ENCODE assay signal across 8 cellular contexts in the genomic region with DNA sequence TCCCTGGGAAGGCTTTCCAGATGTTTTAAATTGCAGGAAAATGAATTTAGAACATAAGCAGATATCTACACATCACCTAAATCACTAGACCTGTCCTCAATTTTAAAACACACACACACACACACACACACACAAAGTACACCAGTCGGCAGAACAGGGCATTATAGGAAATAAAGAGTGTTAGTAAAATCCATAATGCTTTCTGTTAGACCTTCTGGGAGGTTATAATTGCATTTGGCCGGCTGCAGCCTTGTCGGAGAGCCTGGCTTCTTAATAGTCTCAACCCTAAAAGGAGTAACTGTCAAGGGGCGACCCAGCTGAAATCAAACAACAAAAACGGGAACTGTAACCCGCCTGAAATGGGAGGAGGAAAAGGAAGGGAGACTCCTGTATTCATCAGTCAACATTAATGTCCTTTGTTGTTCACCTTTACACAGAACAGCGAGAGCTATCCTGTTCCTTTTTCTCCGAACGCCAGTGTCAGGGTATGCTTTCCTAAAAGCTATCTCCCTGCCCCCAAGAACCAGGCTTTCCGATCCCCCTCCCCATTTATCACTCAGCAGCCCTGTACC. TPM values are rescaled to one million over a fixed set of nuclear protein-coding genes. Genes with fewer than 3 reads are reported as not detected.
DNase-seq lines count a peak whose midpoint lies in the region; ATAC-seq and TF ChIP-seq lines count a peak whose summit lies in the region.

No MANE protein-coding gene starts in this region.

- POLR2A ChIA-PET in A673 (lab: Charles Lee; ENCODE audit: low non-redundant PET) = interaction anchor here (0.7 kb wide), 1 partner anchor 119 kb away, joined by 3 read pairs; no protein-coding TSS in a partner anchor

- H3K4me3 ChIP-seq in A673 (ENCODE audit: low read depth, low read length, poor library complexity, severe bottlenecking) (peak overlapping the region; percentile 96), GM12864 (ENCODE audit: low read depth, low read length) (peak overlapping the region; percentile 98), mesodermal cell (ENCODE audit: extremely low read depth, insufficient read depth, low read length, poor library complexity, severe bottlenecking) (peak overlapping the region; percentile 98)

- H3K9me3 ChIP-seq in A673 (ENCODE audit: low read depth, low read length, poor library complexity, severe bottlenecking) (no peaks in the 10 kb centered on the region), mesodermal cell (ENCODE audit: control insufficient read depth, low read length) (no peaks in the 10 kb centered on the region)

- peak overlapping the region; percentile 79 for H3K27ac ChIP-seq in A673 (ENCODE audit: low read depth, low read length, poor library complexity, severe bottlenecking)
- H3K27ac ChIP-seq in cingulate gyrus (ENCODE audit: low read depth, low read length) = peak overlapping the region; percentile 94
- peak overlapping the region; percentile 87 for H3K27ac ChIP-seq in mesodermal cell (ENCODE audit: low read depth, low read length, severe bottlenecking)

- H3K36me3 ChIP-seq in A673 (ENCODE audit: insufficient read depth, low read length, poor library complexity, severe bottlenecking) (no peaks in the 10 kb centered on the region), mesodermal cell (ENCODE audit: control insufficient read depth, insufficient read depth, low read length) (no peaks in the 10 kb centered on the region)

- CTCF ChIA-PET in A673 (lab: Charles Lee) = no interaction called here

- intact Hi-C loops in A673 (cut with micrococcal nuclease; ENCODE audit: unreplicated experiment) = loop anchor here (5.0 to 10.0 kb wide), 3 partner anchors 123 to 453 kb away; no protein-coding TSS in a partner anchor

- 0% methylated on average over 3 to 7 of the region's 10 CpGs for WGBS in mesodermal cell (ENCODE audit: insufficient coverage in 2 of 2), 2 experiments

- H3K4me1 ChIP-seq in A673 (ENCODE audit: insufficient read depth, low read length, poor library complexity, severe bottlenecking) = peaks cover 24% of the 10 kb centered on the region
- H3K4me1 ChIP-seq in mesodermal cell (ENCODE audit: control insufficient read depth, insufficient read depth, low read length, poor library complexity, severe bottlenecking) = peaks cover 5% of the 10 kb centered on the region

- TF ChIP-seq CTCF in A673 (conservative IDR thresholded peaks at IDR 0.05; ENCODE audit: low read depth, low read length) (no peak), GM12864 (IDR thresholded peaks at IDR 0.05; ENCODE audit: low read depth, low read length, missing control alignments) (no peak)

- ATAC-seq in HG02973 (IDR thresholded peaks at IDR 0.05; ENCODE audit: unreplicated experiment) (no peak), HG03280 (IDR thresholded peaks at IDR 0.05; ENCODE audit: unreplicated experiment) (no peak)

- no TSS peak for BruUV-seq in A673 (replicated peaks; lab: Mats Ljungman, UMichigan)

- no peak for DNase-seq in A673 (ENCODE audit: low spot score)
- DNase-seq in GM12864 (ENCODE audit: low read depth) = no peak
- DNase-seq in RKO (ENCODE audit: low spot score) = peak; percentile 67
- no peak for DNase-seq in activated CD8-positive, alpha-beta memory T cell treated with anti-CD3 and anti-CD28 coated beads for 24 hours

- H3K27me3 ChIP-seq in A673 (replicated peaks; ENCODE audit: insufficient read depth, low read depth, low read length, poor library complexity) = no peaks in the 10 kb centered on the region

RNA-seq across cellular contexts. Expression of a gene that starts 1.3 kb away (rescaled TPM):
- 21.0 and 28.5 TPM in 2 replicates for total RNA-seq in A673 (2021)
- polyA plus RNA-seq in mesodermal cell (2013, experiment 1 of 2) = 39.2 TPM
- 36.4 TPM for polyA plus RNA-seq in mesodermal cell (2013, experiment 2 of 2)

RNA-seq across cellular contexts. Expression of a gene that starts 1.6 kb away (rescaled TPM):
- 17.7 and 21.0 TPM in 2 replicates for total RNA-seq in A673 (2021)
- 37.7 TPM for polyA plus RNA-seq in mesodermal cell (2013, experiment 1 of 2)
- 41.5 TPM for polyA plus RNA-seq in mesodermal cell (2013, experiment 2 of 2)
